ENCODE assay signal across 1 cellular context in genomic region chr14:88598097-88598675, GRCh38.
TF ChIP-seq lines count a peak whose summit lies in the region.

No MANE protein-coding gene starts in this region.

TF ChIP-seq in HepG2, 621 proteins besides CTCF, POLR2A, EP300 and RAD21:
- TF ChIP-seq NFIC (IDR thresholded peaks at IDR 0.05; ENCODE audit: low read length) (no peak), ZNF362 (CRISPR knock-in tag; IDR thresholded peaks at IDR 0.05; ENCODE audit: borderline replicate concordance) (no peak), TRAFD1 (CRISPR knock-in tag; IDR thresholded peaks at IDR 0.05; ENCODE audit: borderline replicate concordance) (no peak), ZNF850 (CRISPR knock-in tag; conservative IDR thresholded peaks at IDR 0.05) (no peak), SP2 (CRISPR knock-in tag; IDR thresholded peaks at IDR 0.05) (no peak), CHD4 (IDR thresholded peaks at IDR 0.05; ENCODE audit: borderline replicate concordance, low read length) (no peak), SP140L (CRISPR knock-in tag; IDR thresholded peaks at IDR 0.05; ENCODE audit: borderline replicate concordance) (no peak), ZNF281 (CRISPR knock-in tag; IDR thresholded peaks at IDR 0.05; ENCODE audit: borderline replicate concordance) (0 out of 2 replicates have a peak, but pooled peaks have one; percentile 12), ZNF512B (CRISPR knock-in tag; IDR thresholded peaks at IDR 0.05; ENCODE audit: borderline replicate concordance) (no peak)
TF ChIP-seq in HepG2: peak in this region for 1.
